19 cellular contexts compared by ENCODE assay signal in genomic region chr13:25699600-25699999, GRCh38.
"Had no signal": no experiment of that assay in that cellular context is flagged by ENCODE, and none has a peak within 500 bp of the region (broad histone marks: within the 10 kb centered on the region; RNA-seq: fewer than 3 reads in every experiment).

No MANE protein-coding gene starts in this region.

- H3K4me1 ChIP-seq: heart right ventricle, parathyroid adenoma, prostate gland, right lobe of liver, spleen, testis, tibial nerve, upper lobe of right lung, vagina had no signal

- H3K27me3 ChIP-seq: right lobe of liver, testis, tibial nerve, upper lobe of right lung, vagina had no signal

- H3K27me3 Mint-ChIP-seq: stimulated activated naive B cell treated with anti-CD40 and anti-IgM and Interleukin-4, amounts not matched to agents 10 μg/mL and 1 μg/mL and 100 μg/mL, for 72 hours; stimulated activated naive CD8-positive, alpha-beta T cell treated with anti-CD3 and anti-CD28 coated beads, Interleukin-15, amount 100 ng/mL, for 72 hours had no signal

- H3K27ac Mint-ChIP-seq: natural killer cell treated with Interleukin-12 subunit alpha and Interleukin-12 subunit beta and Interleukin-15 and Interleukin-18, amount 100 ng/mL, for 72 hours; stimulated activated naive B cell treated with anti-CD40 and anti-IgM and Interleukin-4, amounts not matched to agents 10 μg/mL and 1 μg/mL and 100 μg/mL, for 72 hours; stimulated activated naive CD8-positive, alpha-beta T cell treated with anti-CD3 and anti-CD28 coated beads, Interleukin-15, amount 100 ng/mL, for 72 hours had no signal

- ATAC-seq: heart right ventricle; natural killer cell treated with Interleukin-12 subunit alpha and Interleukin-12 subunit beta and Interleukin-15 and Interleukin-18, amount 100 ng/mL, for 72 hours; right lobe of liver; stimulated activated naive B cell treated with anti-CD40 and anti-IgM and Interleukin-4, amounts not matched to agents 10 μg/mL and 1 μg/mL and 100 μg/mL, for 72 hours; stimulated activated naive CD8-positive, alpha-beta T cell treated with anti-CD3 and anti-CD28 coated beads, Interleukin-15, amount 100 ng/mL, for 72 hours; upper lobe of right lung had no signal

- H3K4me1 Mint-ChIP-seq: stimulated activated naive B cell treated with anti-CD40 and anti-IgM and Interleukin-4, amounts not matched to agents 10 μg/mL and 1 μg/mL and 100 μg/mL, for 72 hours; stimulated activated naive CD8-positive, alpha-beta T cell treated with anti-CD3 and anti-CD28 coated beads, Interleukin-15, amount 100 ng/mL, for 72 hours had no signal

- H3K9me3 ChIP-seq: prostate gland, right lobe of liver, spleen, testis, tibial nerve, upper lobe of right lung, vagina had no signal

- H3K79me2 ChIP-seq: parathyroid adenoma had no signal

- H3K36me3 Mint-ChIP-seq: natural killer cell treated with Interleukin-12 subunit alpha and Interleukin-12 subunit beta and Interleukin-15 and Interleukin-18, amount 100 ng/mL, for 72 hours; stimulated activated naive B cell treated with anti-CD40 and anti-IgM and Interleukin-4, amounts not matched to agents 10 μg/mL and 1 μg/mL and 100 μg/mL, for 72 hours had no signal

- H3K4me3 Mint-ChIP-seq: natural killer cell treated with Interleukin-12 subunit alpha and Interleukin-12 subunit beta and Interleukin-15 and Interleukin-18, amount 100 ng/mL, for 72 hours; stimulated activated naive B cell treated with anti-CD40 and anti-IgM and Interleukin-4, amounts not matched to agents 10 μg/mL and 1 μg/mL and 100 μg/mL, for 72 hours; stimulated activated naive CD8-positive, alpha-beta T cell treated with anti-CD3 and anti-CD28 coated beads, Interleukin-15, amount 100 ng/mL, for 72 hours had no signal

- H3K36me3 ChIP-seq: heart right ventricle, prostate gland, right lobe of liver, spleen, tibial nerve, upper lobe of right lung, vagina had no signal

- DNase-seq: effector memory CD4-positive, alpha-beta T cell; heart right ventricle; hypothalamus; kidney glomerular epithelial cell; mammary epithelial cell; right lobe of liver; spleen; stimulated activated CD4-positive, alpha-beta T cell treated with anti-CD3 and anti-CD28 coated beads, Interleukin-15, amount 100 ng/mL, for 24 hours; stimulated activated CD4-positive, alpha-beta T cell treated with anti-CD3 and anti-CD28 coated beads, Interleukin-1b, Interleukin-23, amount 100 ng/mL, for 48 hours; stimulated activated CD4-positive, alpha-beta T cell treated with anti-CD3 and anti-CD28 coated beads, Interleukin-4, amount 100 ng/mL, for 4 hours; stimulated activated naive B cell treated with anti-CD40 and anti-IgM and Interleukin-4, amounts not matched to agents 10 μg/mL and 1 μg/mL and 100 μg/mL, for 72 hours; stimulated activated naive CD8-positive, alpha-beta T cell treated with anti-CD3 and anti-CD28 coated beads, Interleukin-15, amount 100 ng/mL, for 72 hours; testis; upper lobe of right lung had no signal

- H3K27ac ChIP-seq: heart right ventricle, parathyroid adenoma, prostate gland, right lobe of liver, spleen, testis, tibial nerve, upper lobe of right lung, vagina had no signal

- H2AFZ ChIP-seq: parathyroid adenoma had no signal

- H3K9ac ChIP-seq: parathyroid adenoma had no signal

- H3K4me3 ChIP-seq: heart right ventricle, prostate gland, right lobe of liver, spleen, testis, tibial nerve, upper lobe of right lung, vagina had no signal
